In genomic region chr13:44403720-44404063, GRCh38 we compare ENCODE assay signal across 14 cellular contexts. TPM values are rescaled to one million over a fixed set of nuclear protein-coding genes. Genes with fewer than 3 reads are reported as not detected.
DNase-seq lines count a peak whose midpoint lies in the region; ATAC-seq and TF ChIP-seq lines count a peak whose summit lies in the region.
"Had no signal": no experiment of that assay in that cellular context is flagged by ENCODE, and none has a peak within 500 bp of the region (broad histone marks: within the 10 kb centered on the region; RNA-seq: fewer than 3 reads in every experiment).

No MANE protein-coding gene starts in this region.

- no peak for TF ChIP-seq CTCF in CD8-positive, alpha-beta T cell (IDR thresholded peaks at IDR 0.05)
- no peak for TF ChIP-seq CTCF in coronary artery (IDR thresholded peaks at IDR 0.05)

- intact Hi-C loops in CD8-positive, alpha-beta T cell (cut with DNase I, micrococcal nuclease): no loop called here

- no peak overlapping the region for H3K27ac Mint-ChIP-seq in CD8-positive, alpha-beta T cell

- in situ Hi-C loops in ACHN (cut with HindIII; ENCODE audit: low pct_ligation_motif_present, low pct_unique_long_range_greater_than_20kb, low sequenced_read_pairs): no loop called here

- POLR2A ChIA-PET in CD8-positive, alpha-beta T cell (lab: Charles Lee): no interaction called here

- no peaks in the 10 kb centered on the region for H3K9me3 ChIP-seq in iPS-18c (ENCODE audit: control insufficient read depth, insufficient read depth, low read length)
- no peaks in the 10 kb centered on the region for H3K9me3 ChIP-seq in CD8-positive, alpha-beta T cell (ENCODE audit: low read length)
- H3K9me3 ChIP-seq: neutrophil, testis had no signal

- H3K27ac ChIP-seq in CD8-positive, alpha-beta T cell (ENCODE audit: low read depth, low read length): no peak overlapping the region
- no peak overlapping the region for H3K27ac ChIP-seq in coronary artery
- H3K27ac ChIP-seq: neutrophil, testis had no signal

- no peak overlapping the region for H3K4me3 Mint-ChIP-seq in CD8-positive, alpha-beta T cell

- peak; percentile 48 for DNase-seq in DMS53 (lab: John Stamatoyannopoulos, UW)
- DNase-seq in DMS53 treated with DMSO at 0.1 percent for 48 hours (lab: John Stamatoyannopoulos, UW; ENCODE audit: unreplicated experiment): no peak
- peak; percentile 18 for DNase-seq in SW480 (ENCODE audit: low spot score)
- DNase-seq in retina: peak; percentile 70
- DNase-seq in CD8-positive, alpha-beta T cell: no peak
- no peak for DNase-seq in coronary artery (ENCODE audit: low spot score)
- no peak for DNase-seq in ACHN
- DNase-seq: 8988T, activated gamma-delta T cell, COR-L47, NCI-H1694, testis had no signal

- H3K27me3 Mint-ChIP-seq in CD8-positive, alpha-beta T cell (ENCODE audit: low read depth): peaks cover 2% of the 10 kb centered on the region

- no peaks in the 10 kb centered on the region for H3K36me3 ChIP-seq in CD8-positive, alpha-beta T cell (ENCODE audit: insufficient read depth, low read length)

- H3K9me3 Mint-ChIP-seq in CD8-positive, alpha-beta T cell: no peaks in the 10 kb centered on the region

- CTCF ChIA-PET in CD8-positive, alpha-beta T cell (lab: Charles Lee): no interaction called here

- no peaks in the 10 kb centered on the region for H3K4me1 Mint-ChIP-seq in CD8-positive, alpha-beta T cell (ENCODE audit: low read depth)

- no peaks in the 10 kb centered on the region for H3K36me3 Mint-ChIP-seq in CD8-positive, alpha-beta T cell

- no peaks in the 10 kb centered on the region for H3K4me1 ChIP-seq in CD8-positive, alpha-beta T cell (ENCODE audit: insufficient read depth, low read length)

- no peaks in the 10 kb centered on the region for H3K27me3 ChIP-seq in CD8-positive, alpha-beta T cell (ENCODE audit: insufficient read depth, low read length)
- H3K27me3 ChIP-seq: testis had no signal

- peak overlapping the region; percentile 31 for H3K4me3 ChIP-seq in iPS-18c (ENCODE audit: insufficient read depth, low read depth, low read length)
- H3K4me3 ChIP-seq in CD8-positive, alpha-beta T cell (ENCODE audit: low read depth, low read length): no peak overlapping the region
- no peak overlapping the region for H3K4me3 ChIP-seq in coronary artery
- H3K4me3 ChIP-seq: testis had no signal

- no peak for ATAC-seq in CD8-positive, alpha-beta T cell

RNA-seq across cellular contexts. Expression of gene SERP2, which starts 30.1 kb away (rescaled TPM):
- not detected for total RNA-seq in CD8-positive, alpha-beta T cell

Comparison
In these comparisons a context has a peak if more than half of its experiments do, and no peak if none do; other contexts are left out.
1. DNase-seq: peak in DMS53 (single experiment), SW480 (single experiment) and retina (single experiment); none in DMS53 treated with DMSO at 0.1 percent for 48 hours (single experiment), CD8-positive, alpha-beta T cell (0 of 7), coronary artery (single experiment) and ACHN (single experiment).